Comparison of ENCODE assay signal across 31 cellular contexts in the genomic region with DNA sequence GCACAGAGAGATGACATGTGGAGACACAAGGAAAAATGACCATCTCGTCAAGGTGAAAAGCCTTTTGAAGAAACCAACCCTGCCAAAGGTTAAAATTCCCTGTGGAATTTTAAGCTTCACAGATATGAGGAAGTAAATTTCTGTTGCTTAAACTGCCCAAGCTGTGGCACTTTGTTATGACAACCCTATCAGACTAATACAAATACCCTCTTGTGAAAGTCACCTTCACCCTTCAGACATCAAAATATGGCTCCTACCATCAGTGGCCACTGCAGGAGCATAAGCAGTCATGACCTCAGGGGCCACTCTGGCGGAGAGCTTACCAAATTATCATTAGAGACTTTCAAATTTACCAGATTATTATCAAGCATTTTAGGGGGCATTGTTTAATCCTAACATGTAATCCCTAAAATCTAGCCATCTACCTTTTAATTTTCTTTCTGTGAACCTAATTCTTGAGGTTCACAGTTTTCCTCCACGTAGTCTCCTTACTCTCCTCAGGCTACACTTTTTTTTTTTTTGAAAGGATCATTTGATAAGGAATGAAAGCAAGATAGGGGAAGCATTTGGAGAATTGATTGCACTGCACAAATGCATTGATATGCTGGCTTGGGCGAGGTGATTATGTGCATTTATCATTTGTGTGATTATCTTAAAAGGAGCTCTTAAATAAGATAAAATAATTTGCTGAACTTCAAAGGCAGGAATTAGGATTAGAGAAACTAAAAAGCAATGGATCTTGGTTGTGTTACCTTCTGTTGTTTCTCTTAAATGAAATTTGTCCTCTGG.
"Had no signal": no experiment of that assay in that cellular context is flagged by ENCODE, and none has a peak within 500 bp of the region (broad histone marks: within the 10 kb centered on the region; RNA-seq: fewer than 3 reads in every experiment).

No MANE protein-coding gene starts in this region.

- H3K9me3 ChIP-seq: SJCRH30 had no signal

- H3K9me3 Mint-ChIP-seq: central memory CD8-positive, alpha-beta T cell had no signal

- H3K36me3 ChIP-seq: brain microvascular endothelial cell, SJCRH30 had no signal

- H3K9ac ChIP-seq: KMS-11 had no signal

- H3K36me3 Mint-ChIP-seq: activated naive CD8-positive, alpha-beta T cell treated with anti-CD3 and anti-CD28 coated beads for 36 hours had no signal

- H3K4me1 ChIP-seq: SJCRH30 had no signal

- H3K27me3 ChIP-seq: brain microvascular endothelial cell, SJCRH30 had no signal

- H3K4me2 ChIP-seq: KMS-11 had no signal

- H3K4me1 Mint-ChIP-seq: activated CD4-positive, alpha-beta T cell treated with anti-CD3 and anti-CD28 coated beads, Interleukin-2, amount 10 ng/mL, durations not matched to agents 24 days and 14 days; activated naive CD8-positive, alpha-beta T cell treated with anti-CD3 and anti-CD28 coated beads for 36 hours; activated T-helper 17 cell treated with anti-CD3 and anti-CD28 coated beads, Interleukin-2, amount 50 U/mL, for 72 hours; central memory CD8-positive, alpha-beta T cell had no signal

- H3K27me3 Mint-ChIP-seq: activated CD4-positive, alpha-beta T cell treated with anti-CD3 and anti-CD28 coated beads, Interleukin-2, amount 10 ng/mL, durations not matched to agents 24 days and 14 days had no signal

- H3K4me3 ChIP-seq: SJCRH30, SK-N-MC had no signal

- DNase-seq: activated CD4-positive, alpha-beta T cell treated with anti-CD3 and anti-CD28 coated beads, Interleukin-2, amount 10 ng/mL, durations not matched to agents 24 days and 14 days; activated CD4-positive, alpha-beta T cell treated with anti-CD3 and anti-CD28 coated beads, Interleukin-2, amount 50 U/mL, for 48 hours; activated CD8-positive, alpha-beta memory T cell treated with anti-CD3 and anti-CD28 coated beads, Interleukin-2, amount 50 U/mL, for 4 hours; activated CD8-positive, alpha-beta T cell treated with anti-CD3 and anti-CD28 coated beads, Interleukin-2, amount 10 ng/mL, durations not matched to agents 7 days and 5 days; activated effector memory CD4-positive, alpha-beta T cell treated with anti-CD3 and anti-CD28 coated beads, Interleukin-2, amount 50 U/mL, for 16 hours; activated naive CD4-positive, alpha-beta T cell; activated naive CD4-positive, alpha-beta T cell treated with anti-CD3 and anti-CD28 coated beads, Interleukin-2, amount 50 U/mL, for 16 hours; activated naive CD8-positive, alpha-beta T cell treated with anti-CD3 and anti-CD28 coated beads for 36 hours; activated T-cell treated with anti-CD3 and anti-CD28 coated beads for 4 hours; activated T-cell treated with anti-CD3 and anti-CD28 coated beads, Interleukin-2, amount 50 U/mL, for 48 hours; amniotic stem cell; aorta; brain microvascular endothelial cell; MM.1S; MV-4-11; NCI-H1092; NCI-H1436 treated with DMSO at 0.1 percent for 48 hours; NCI-H1694 treated with DMSO at 0.1 percent for 48 hours; NCI-H2029; NCI-H510A; NCI-H526; NCI-H748 treated with DMSO at 0.1 percent for 48 hours; NK-92 treated with Interleukin-12 subunit alpha and Interleukin-12 subunit beta, amount 100 ng/mL, for 24 hours; PC-3; SHP77; SJCRH30 had no signal

- ATAC-seq: activated CD8-positive, alpha-beta T cell treated with anti-CD3 and anti-CD28 coated beads, Interleukin-2, amount 10 ng/mL, durations not matched to agents 7 days and 5 days; activated T-helper 17 cell treated with anti-CD3 and anti-CD28 coated beads, Interleukin-2, amount 50 U/mL, for 72 hours; PC-3 had no signal

- H3K27ac ChIP-seq: brain microvascular endothelial cell, KMS-11, RWPE1, SJCRH30, SK-N-MC had no signal

- H3K27ac Mint-ChIP-seq: activated CD4-positive, alpha-beta T cell treated with anti-CD3 and anti-CD28 coated beads, Interleukin-2, amount 10 ng/mL, durations not matched to agents 24 days and 14 days; activated CD8-positive, alpha-beta T cell treated with anti-CD3 and anti-CD28 coated beads, Interleukin-2, amount 10 ng/mL, durations not matched to agents 7 days and 5 days; activated naive CD8-positive, alpha-beta T cell treated with anti-CD3 and anti-CD28 coated beads for 36 hours; activated T-helper 17 cell treated with anti-CD3 and anti-CD28 coated beads, Interleukin-2, amount 50 U/mL, for 72 hours had no signal

- H3K4me3 Mint-ChIP-seq: activated CD4-positive, alpha-beta T cell treated with anti-CD3 and anti-CD28 coated beads, Interleukin-2, amount 10 ng/mL, durations not matched to agents 24 days and 14 days; activated CD8-positive, alpha-beta T cell treated with anti-CD3 and anti-CD28 coated beads, Interleukin-2, amount 10 ng/mL, durations not matched to agents 7 days and 5 days; activated naive CD8-positive, alpha-beta T cell treated with anti-CD3 and anti-CD28 coated beads for 36 hours; activated T-helper 17 cell treated with anti-CD3 and anti-CD28 coated beads, Interleukin-2, amount 50 U/mL, for 72 hours; central memory CD8-positive, alpha-beta T cell had no signal
